In genomic region chr14:99146991-99147740, GRCh38 we compare ENCODE assay signal across 18 cellular contexts.
DNase-seq lines count a peak whose midpoint lies in the region; ATAC-seq and TF ChIP-seq lines count a peak whose summit lies in the region.
"Had no signal": no experiment of that assay in that cellular context is flagged by ENCODE, and none has a peak within 500 bp of the region (broad histone marks: within the 10 kb centered on the region; RNA-seq: fewer than 3 reads in every experiment).

No MANE protein-coding gene starts in this region.

- H3K27me3 ChIP-seq in endodermal cell (ENCODE audit: control insufficient read depth, insufficient read depth, low read length, poor library complexity, severe bottlenecking), result no peaks in the 10 kb centered on the region
- H3K27me3 ChIP-seq: BLaER1 had no signal

- TF ChIP-seq CTCF in endodermal cell (conservative IDR thresholded peaks at IDR 0.05), result no peak
- no peak for TF ChIP-seq CTCF in osteocyte (IDR thresholded peaks at IDR 0.05)
- no peak for TF ChIP-seq CTCF in type B pancreatic cell (conservative IDR thresholded peaks at IDR 0.05)

- H3K27me3 Mint-ChIP-seq in endodermal cell (ENCODE audit: insufficient read depth) (no peaks in the 10 kb centered on the region), osteocyte (ENCODE audit: unreplicated experiment) (peaks cover 27% of the 10 kb centered on the region), type B pancreatic cell (peaks cover 3% of the 10 kb centered on the region)
- H3K27me3 Mint-ChIP-seq: CD4-positive, CD25-positive, alpha-beta regulatory T cell had no signal

- no peaks in the 10 kb centered on the region for H3K9me3 ChIP-seq in endodermal cell (ENCODE audit: control insufficient read depth, low read length)
- H3K9me3 ChIP-seq: HAP-1 had no signal

- H3K9ac ChIP-seq in endodermal cell (ENCODE audit: extremely low read depth, low read length, poor library complexity, severe bottlenecking), result no peak overlapping the region
- H3K9ac ChIP-seq: BLaER1 had no signal

- peak; percentile 21 for DNase-seq in activated effector memory CD4-positive, alpha-beta T cell treated with anti-CD3 and anti-CD28 coated beads, Interleukin-2, amount 50 U/mL, for 16 hours
- no peak for DNase-seq in activated effector memory CD4-positive, alpha-beta T cell treated with Interleukin-2 at 50 U/mL for 16 hours
- DNase-seq in endodermal cell (peak; percentile 29), osteocyte (ENCODE audit: extremely low spot score, unreplicated experiment) (peak; percentile 60), type B pancreatic cell (ENCODE audit: extremely low spot score, unreplicated experiment) (peak; percentile 29), G401 (ENCODE audit: low spot score) (no peak), LoVo (ENCODE audit: low spot score) (no peak)
- DNase-seq: 8988T; AML-193; Calu3; CD4-positive, CD25-positive, alpha-beta regulatory T cell; DMS 273 treated with DMSO at 0.1 percent for 48 hours; GOT3 had no signal

- H3K4me1 Mint-ChIP-seq in endodermal cell, result peaks cover 14% of the 10 kb centered on the region
- H3K4me1 Mint-ChIP-seq in osteocyte (ENCODE audit: unreplicated experiment), result no peaks in the 10 kb centered on the region
- peaks cover 6% of the 10 kb centered on the region for H3K4me1 Mint-ChIP-seq in type B pancreatic cell (ENCODE audit: unreplicated experiment)

- H3K36me3 Mint-ChIP-seq in endodermal cell (ENCODE audit: low read depth) (no peaks in the 10 kb centered on the region), osteocyte (ENCODE audit: unreplicated experiment) (no peaks in the 10 kb centered on the region), type B pancreatic cell (no peaks in the 10 kb centered on the region)

- 91 to 92% methylated on average over 15 to 16 of the region's 16 CpGs for WGBS in endodermal cell (ENCODE audit: insufficient coverage in 1 of 2, insufficient read length in 1 of 2), 2 experiments

- H3K9me3 Mint-ChIP-seq in endodermal cell (no peaks in the 10 kb centered on the region), osteocyte (ENCODE audit: unreplicated experiment) (no peaks in the 10 kb centered on the region), type B pancreatic cell (no peaks in the 10 kb centered on the region)
- H3K9me3 Mint-ChIP-seq: CD4-positive, CD25-positive, alpha-beta regulatory T cell had no signal

- no peaks in the 10 kb centered on the region for H3K36me3 ChIP-seq in endodermal cell (ENCODE audit: control insufficient read depth, insufficient read depth, low read length)
- H3K36me3 ChIP-seq: BLaER1, HAP-1 had no signal

- H3K27ac Mint-ChIP-seq in endodermal cell, result no peak overlapping the region
- no peak overlapping the region for H3K27ac Mint-ChIP-seq in osteocyte (ENCODE audit: unreplicated experiment)
- H3K27ac Mint-ChIP-seq in type B pancreatic cell, result no peak overlapping the region
- H3K27ac Mint-ChIP-seq: CD4-positive, CD25-positive, alpha-beta regulatory T cell had no signal

- H3K4me3 Mint-ChIP-seq in endodermal cell, result no peak overlapping the region
- no peak overlapping the region for H3K4me3 Mint-ChIP-seq in osteocyte (ENCODE audit: unreplicated experiment)
- no peak overlapping the region for H3K4me3 Mint-ChIP-seq in type B pancreatic cell
- H3K4me3 Mint-ChIP-seq: CD4-positive, CD25-positive, alpha-beta regulatory T cell had no signal

- H3K4me1 ChIP-seq in endodermal cell (ENCODE audit: control insufficient read depth, insufficient read depth, low read length), result peaks cover 12% of the 10 kb centered on the region
- H3K4me1 ChIP-seq: HAP-1 had no signal

- ATAC-seq in GM19328 (IDR thresholded peaks at IDR 0.05; ENCODE audit: unreplicated experiment), result no peak
- ATAC-seq: GM12878, HepG2 had no signal

- in situ Hi-C loops in G401 (cut with HindIII; ENCODE audit: low sequenced_read_pairs), result no loop called here

- no peak overlapping the region for H3K4me3 ChIP-seq in endodermal cell (ENCODE audit: low read length)
- H3K4me3 ChIP-seq: BLaER1, GM12878, HAP-1 had no signal

- H3K27ac ChIP-seq in endodermal cell (ENCODE audit: low read depth, low read length), result no peak overlapping the region
- H3K27ac ChIP-seq: BLaER1 had no signal

Comparison
In these comparisons a context has a peak if more than half of its experiments do, and no peak if none do; other contexts are left out.
1. DNase-seq: peak in activated effector memory CD4-positive, alpha-beta T cell treated with anti-CD3 and anti-CD28 coated beads, Interleukin-2, amount 50 U/mL, for 16 hours (single experiment), endodermal cell (single experiment), osteocyte (single experiment) and type B pancreatic cell (single experiment); none in activated effector memory CD4-positive, alpha-beta T cell treated with Interleukin-2 at 50 U/mL for 16 hours (single experiment), G401 (single experiment) and LoVo (single experiment).